16 cellular contexts compared by ENCODE assay signal in the genomic region with DNA sequence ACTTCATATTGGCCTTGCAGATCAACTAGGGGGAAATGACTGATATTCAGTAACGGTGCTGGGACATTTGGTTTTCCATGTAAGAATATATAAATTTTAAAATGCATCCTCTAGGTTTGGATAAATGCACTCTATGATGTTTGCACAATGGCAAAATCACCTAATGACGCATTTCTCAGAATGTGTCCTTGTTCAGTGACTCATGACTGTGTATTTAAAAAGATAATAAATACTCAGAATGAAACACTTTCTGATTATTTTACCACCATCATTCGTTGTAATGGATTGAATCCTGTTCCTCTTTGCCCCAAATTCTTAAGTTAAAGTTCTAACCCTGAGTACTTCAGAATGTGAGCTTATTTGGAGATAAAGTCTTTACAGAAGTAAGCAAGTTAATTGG. TPM values are rescaled to one million over a fixed set of nuclear protein-coding genes. Genes with fewer than 3 reads are reported as not detected.
DNase-seq lines count a peak whose midpoint lies in the region; ATAC-seq and TF ChIP-seq lines count a peak whose summit lies in the region.
"Had no signal": no experiment of that assay in that cellular context is flagged by ENCODE, and none has a peak within 500 bp of the region (broad histone marks: within the 10 kb centered on the region; RNA-seq: fewer than 3 reads in every experiment).

No MANE protein-coding gene starts in this region.

- no peaks in the 10 kb centered on the region for H3K36me3 Mint-ChIP-seq in Calu3 (ENCODE audit: insufficient read depth, unreplicated experiment)
- peaks cover 2% of the 10 kb centered on the region for H3K36me3 Mint-ChIP-seq in activated naive CD8-positive, alpha-beta T cell treated with anti-CD3 and anti-CD28 coated beads for 36 hours
- H3K36me3 Mint-ChIP-seq: CD4-positive, CD25-positive, alpha-beta regulatory T cell had no signal

- CTCF ChIA-PET in Calu3 (lab: Charles Lee), result interaction anchor here (1.2 to 2.0 kb wide), 2 partner anchors 9 to 20 kb away, joined by 5 to 7 read pairs; no protein-coding TSS in a partner anchor

- intact Hi-C loops in Calu3 (cut with micrococcal nuclease; ENCODE audit: unreplicated experiment), result no loop called here

- no peak for TF ChIP-seq CTCF in Calu3 (IDR thresholded peaks at IDR 0.05; ENCODE audit: unreplicated experiment)
- no peak for TF ChIP-seq CTCF in foreskin fibroblast (IDR thresholded peaks at IDR 0.05; ENCODE audit: low read depth, low read length)

- H3K4me1 Mint-ChIP-seq in Calu3 (ENCODE audit: low read depth, unreplicated experiment), result peaks cover 16% of the 10 kb centered on the region
- H3K4me1 Mint-ChIP-seq in activated naive CD8-positive, alpha-beta T cell treated with anti-CD3 and anti-CD28 coated beads for 36 hours, result peaks cover 69% of the 10 kb centered on the region

- no peak overlapping the region for H3K4me3 ChIP-seq in foreskin fibroblast (ENCODE audit: low read depth in 1 of 2, low read length in 2 of 2)
- H3K4me3 ChIP-seq: cardiac muscle cell, lung, suprapubic skin had no signal

- BruUV-seq in Calu3 (replicated peaks; lab: Mats Ljungman, UMichigan), result no TSS peak

- no peaks in the 10 kb centered on the region for H3K27me3 Mint-ChIP-seq in Calu3 (ENCODE audit: unreplicated experiment)
- H3K27me3 Mint-ChIP-seq in activated naive CD8-positive, alpha-beta T cell treated with anti-CD3 and anti-CD28 coated beads for 36 hours, result no peaks in the 10 kb centered on the region

- no peak overlapping the region for H3K4me3 Mint-ChIP-seq in Calu3 (ENCODE audit: low read depth, unreplicated experiment)
- H3K4me3 Mint-ChIP-seq in activated naive CD8-positive, alpha-beta T cell treated with anti-CD3 and anti-CD28 coated beads for 36 hours, result peak overlapping the region; percentile 2
- H3K4me3 Mint-ChIP-seq: HFFc6 had no signal

- H3K27ac Mint-ChIP-seq in Calu3 (ENCODE audit: unreplicated experiment), result peak overlapping the region; percentile 17
- H3K27ac Mint-ChIP-seq in activated naive CD8-positive, alpha-beta T cell treated with anti-CD3 and anti-CD28 coated beads for 36 hours, result peak overlapping the region; percentile 95
- H3K27ac Mint-ChIP-seq: HFFc6 had no signal

- DNase-seq in Calu3, result no peak
- DNase-seq in HCEC 1CT, result peak; percentile 31
- DNase-seq in activated naive CD8-positive, alpha-beta T cell treated with anti-CD3 and anti-CD28 coated beads for 36 hours, result no peak
- peak; percentile 36 to 64 for DNase-seq in foreskin fibroblast
- no peak for DNase-seq in retina
- no peak for DNase-seq in SKM-1 (lab: John Stamatoyannopoulos, UW; ENCODE audit: unreplicated experiment)
- DNase-seq: activated CD8-positive, alpha-beta memory T cell treated with anti-CD3 and anti-CD28 coated beads, Interleukin-2, amount 50 U/mL, for 4 hours; HFFc6; NCI-H1436; small intestine had no signal

- ATAC-seq in GM18502 (IDR thresholded peaks at IDR 0.05; ENCODE audit: poor library complexity, unreplicated experiment) (no peak), GM18873 (IDR thresholded peaks at IDR 0.05; ENCODE audit: low FRiP score, unreplicated experiment) (no peak)

- no peaks in the 10 kb centered on the region for H3K9me3 Mint-ChIP-seq in Calu3 (ENCODE audit: low read depth, unreplicated experiment)
- no peaks in the 10 kb centered on the region for H3K9me3 Mint-ChIP-seq in activated naive CD8-positive, alpha-beta T cell treated with anti-CD3 and anti-CD28 coated beads for 36 hours
- H3K9me3 Mint-ChIP-seq: CD4-positive, CD25-positive, alpha-beta regulatory T cell; HFFc6 had no signal

RNA-seq across cellular contexts. Expression of gene ADGRG1, which starts 17.2 kb away (rescaled TPM):
- 269 and 278 TPM in 2 replicates for total RNA-seq in Calu3 (2022)
- total RNA-seq in activated naive CD8-positive, alpha-beta T cell treated with anti-CD3 and anti-CD28 coated beads for 36 hours, result 1 to 10 TPM; 2.8 to 3.0 TPM
- total RNA-seq: cardiac muscle cell had no signal

RNA-seq across cellular contexts. Expression of gene ADGRG3, which starts 56.9 kb away (rescaled TPM):
- not detected in 2 replicates for total RNA-seq in Calu3 (2022)
- not detected for total RNA-seq in activated naive CD8-positive, alpha-beta T cell treated with anti-CD3 and anti-CD28 coated beads for 36 hours
- total RNA-seq: cardiac muscle cell, HFFc6 had no signal

Comparison
In these comparisons a context has a peak if more than half of its experiments do, and no peak if none do; other contexts are left out.
1. DNase-seq: peak in HCEC 1CT (single experiment) and foreskin fibroblast (2 of 2); none in Calu3 (single experiment), activated naive CD8-positive, alpha-beta T cell treated with anti-CD3 and anti-CD28 coated beads for 36 hours (single experiment), retina (single experiment) and SKM-1 (single experiment).
2. RNA of gene ADGRG1, which starts 17.2 kb away (total RNA-seq): 269 to 278 TPM in Calu3; 2.8 to 3.0 TPM in activated naive CD8-positive, alpha-beta T cell treated with anti-CD3 and anti-CD28 coated beads for 36 hours; every median in the first group is over 10 times any median in the second.